13 cellular contexts compared by ENCODE assay signal in genomic region chr19:47507031-47507430, GRCh38. TPM values are rescaled to one million over a fixed set of nuclear protein-coding genes. Genes with fewer than 3 reads are reported as not detected.
DNase-seq lines count a peak whose midpoint lies in the region; ATAC-seq and TF ChIP-seq lines count a peak whose summit lies in the region.
"Had no signal": no experiment of that assay in that cellular context is flagged by ENCODE, and none has a peak within 500 bp of the region (broad histone marks: within the 10 kb centered on the region; RNA-seq: fewer than 3 reads in every experiment).

No MANE protein-coding gene starts in this region.

- no peak for TF ChIP-seq CTCF in coronary artery (IDR thresholded peaks at IDR 0.05)

- H3K27ac ChIP-seq in coronary artery (peak overlapping the region in 1 of 2 donors; percentile 6), temporal lobe (ENCODE audit: low read depth, low read length) (peak overlapping the region; percentile 48)

- H3K4me3 ChIP-seq in coronary artery, result no peak overlapping the region
- H3K4me3 ChIP-seq: lung had no signal

- DNase-seq in NCI-H82 (lab: John Stamatoyannopoulos, UW) (peak; percentile 60), NCI-H82 treated with DMSO at 0.1 percent for 48 hours (lab: John Stamatoyannopoulos, UW; ENCODE audit: unreplicated experiment) (no peak), coronary artery (ENCODE audit: low spot score) (peak; percentile 69), midbrain (lab: John Stamatoyannopoulos, UW) (peak; percentile 25), GM19240 (ENCODE audit: insufficient read length, low spot score) (no peak)
- no peak for DNase-seq in stimulated activated CD4-positive, alpha-beta T cell treated with anti-CD3 and anti-CD28 coated beads, Interleukin-4, amount 100 ng/mL, for 24 hours
- DNase-seq: 8988T, DMS79, NCI-H1092 had no signal

- no peak for ATAC-seq in HG02571 (IDR thresholded peaks at IDR 0.05; ENCODE audit: unreplicated experiment)
- ATAC-seq: sciatic nerve had no signal

RNA-seq across cellular contexts. Expression of gene NAPA, which starts 7.8 kb away (rescaled TPM):
- 34.4 TPM for total RNA-seq in temporal lobe

RNA-seq across cellular contexts. Expression of gene KPTN, which starts 23.0 kb away (rescaled TPM):
- total RNA-seq in temporal lobe, result 5.7 TPM

RNA-seq across cellular contexts. Expression of gene SLC8A2, which starts 35.3 kb away (rescaled TPM):
- total RNA-seq in temporal lobe, result 37.4 TPM
- total RNA-seq: sciatic nerve had no signal

Comparison
In these comparisons a context has a peak if more than half of its experiments do, and no peak if none do; other contexts are left out.
1. DNase-seq: peak in NCI-H82 (single experiment), coronary artery (single experiment) and midbrain (single experiment); none in NCI-H82 treated with DMSO at 0.1 percent for 48 hours (single experiment), stimulated activated CD4-positive, alpha-beta T cell treated with anti-CD3 and anti-CD28 coated beads, Interleukin-4, amount 100 ng/mL, for 24 hours (single experiment) and GM19240 (single experiment).